1 cellular context compared by ENCODE assay signal in the genomic region with DNA sequence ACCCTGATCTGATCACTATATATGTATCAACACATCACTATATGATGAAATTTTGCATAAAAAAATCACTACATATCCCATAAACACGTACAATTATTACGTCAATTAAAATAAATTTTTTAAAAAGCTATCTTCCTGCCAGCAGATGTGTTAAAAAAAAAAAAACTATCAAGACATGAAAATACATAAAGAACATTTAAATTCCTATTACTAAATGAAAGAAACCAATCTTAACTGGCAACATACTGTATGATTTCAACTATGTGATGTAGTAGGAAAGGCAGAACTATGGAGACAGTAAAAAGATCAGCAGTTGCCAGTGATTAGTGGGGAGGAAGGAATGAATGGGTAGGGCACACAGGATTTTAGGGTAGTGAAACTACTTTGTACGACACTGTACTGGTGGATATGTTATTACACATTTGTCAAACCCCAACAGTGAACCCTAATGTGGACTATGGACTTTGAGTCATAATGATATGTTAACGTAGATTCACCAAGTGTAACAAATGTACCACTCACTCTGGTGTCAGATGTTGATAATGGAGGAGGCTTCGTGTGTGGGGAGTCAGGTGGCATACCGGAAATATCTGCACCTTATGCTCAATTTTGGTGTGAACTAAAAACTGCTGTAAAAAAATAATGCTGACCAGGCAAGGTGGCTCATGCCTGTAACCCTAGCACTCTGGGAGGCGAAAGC.
TF ChIP-seq lines count a peak whose summit lies in the region.

No MANE protein-coding gene starts in this region.

TF ChIP-seq in HepG2, 621 proteins besides CTCF, POLR2A, EP300 and RAD21 (continued from another document and continues in another):
- TF ChIP-seq ZNF564 (CRISPR knock-in tag; IDR thresholded peaks at IDR 0.05) (no peak), PPARG (CRISPR knock-in tag; conservative IDR thresholded peaks at IDR 0.05) (no peak; the same call in 1 of the 2 replicates), CCAR2 (optimal IDR thresholded peaks at IDR 0.05; ENCODE audit: low read depth, low read length) (no peak), ZNF160 (CRISPR knock-in tag; IDR thresholded peaks at IDR 0.05) (no peak), USF2 (IDR thresholded peaks at IDR 0.05; ENCODE audit: low read depth, low read length) (no peak), USF2 (CRISPR knock-in tag; IDR thresholded peaks at IDR 0.05; ENCODE audit: borderline replicate concordance) (no peak), NR2C2 (CRISPR knock-in tag; IDR thresholded peaks at IDR 0.05; ENCODE audit: borderline replicate concordance) (no peak), NONO (IDR thresholded peaks at IDR 0.05) (no peak), NONO (CRISPR knock-in tag; conservative IDR thresholded peaks at IDR 0.05) (0 out of 2 replicates have a peak, but pooled peaks have one; percentile 33), TEF (CRISPR knock-in tag; IDR thresholded peaks at IDR 0.05) (no peak), FIP1L1 (IDR thresholded peaks at IDR 0.05; ENCODE audit: borderline replicate concordance, insufficient read depth, low read depth, low read length) (no peak), TFE3 (CRISPR knock-in tag; IDR thresholded peaks at IDR 0.05) (peak; percentile 82), REL (CRISPR knock-in tag; conservative IDR thresholded peaks at IDR 0.05) (no peak), ZNF101 (CRISPR knock-in tag; IDR thresholded peaks at IDR 0.05; ENCODE audit: borderline replicate concordance, low read depth) (no peak), SAFB2 (CRISPR knock-in tag; IDR thresholded peaks at IDR 0.05; ENCODE audit: borderline replicate concordance, low read depth) (no peak), ZNF441 (CRISPR knock-in tag; IDR thresholded peaks at IDR 0.05; ENCODE audit: borderline replicate concordance) (no peak), ZNF607 (CRISPR knock-in tag; IDR thresholded peaks at IDR 0.05; ENCODE audit: borderline replicate concordance) (no peak), TIGD3 (CRISPR knock-in tag; IDR thresholded peaks at IDR 0.05; ENCODE audit: borderline replicate concordance) (no peak), ATF3 (CRISPR knock-in tag; IDR thresholded peaks at IDR 0.05) (no peak), ZNF253 (CRISPR knock-in tag; IDR thresholded peaks at IDR 0.05; ENCODE audit: borderline replicate concordance) (no peak), NFIB (CRISPR knock-in tag; IDR thresholded peaks at IDR 0.05; ENCODE audit: borderline replicate concordance) (no peak), ZSCAN21 (CRISPR knock-in tag; IDR thresholded peaks at IDR 0.05; ENCODE audit: borderline replicate concordance) (no peak), ZNF230 (CRISPR knock-in tag; IDR thresholded peaks at IDR 0.05) (no peak), TAF15 (IDR thresholded peaks at IDR 0.05; ENCODE audit: low read depth, low read length, poor library complexity, severe bottlenecking) (no peak), ZSCAN20 (CRISPR knock-in tag; IDR thresholded peaks at IDR 0.05; ENCODE audit: borderline replicate concordance) (no peak), FLYWCH1 (CRISPR knock-in tag; IDR thresholded peaks at IDR 0.05) (no peak), HDAC1 (CRISPR knock-in tag; IDR thresholded peaks at IDR 0.05) (no peak), RBM39 (IDR thresholded peaks at IDR 0.05; ENCODE audit: low read depth, low read length, poor library complexity, severe bottlenecking) (no peak), ISL2 (CRISPR knock-in tag; IDR thresholded peaks at IDR 0.05) (peak; percentile 24; the same call in 1 of the 2 replicates), ZNF891 (CRISPR knock-in tag; IDR thresholded peaks at IDR 0.05) (no peak), ZNF883 (CRISPR knock-in tag; IDR thresholded peaks at IDR 0.05; ENCODE audit: not compliant biosample characterization) (no peak), TFDP1 (CRISPR knock-in tag; IDR thresholded peaks at IDR 0.05; ENCODE audit: borderline replicate concordance) (peak; percentile 55; the same call in 1 of the 2 replicates), THAP11 (CRISPR knock-in tag; IDR thresholded peaks at IDR 0.05) (peak; percentile 58), SUZ12 (IDR thresholded peaks at IDR 0.05; ENCODE audit: low read depth, low read length) (no peak), SIX4 (CRISPR knock-in tag; IDR thresholded peaks at IDR 0.05) (peak; percentile 80), RNF219 (CRISPR knock-in tag; IDR thresholded peaks at IDR 0.05) (no peak), ZEB1 (IDR thresholded peaks at IDR 0.05; ENCODE audit: insufficient replicate concordance, low read depth) (no peak), SRY (CRISPR knock-in tag; IDR thresholded peaks at IDR 0.05) (no peak), NR1H2 (CRISPR knock-in tag; IDR thresholded peaks at IDR 0.05; ENCODE audit: borderline replicate concordance, low read depth) (no peak), NAIF1 (CRISPR knock-in tag; IDR thresholded peaks at IDR 0.05; ENCODE audit: borderline replicate concordance) (no peak), TOPORS (CRISPR knock-in tag; IDR thresholded peaks at IDR 0.05) (no peak), MED13 (CRISPR knock-in tag; IDR thresholded peaks at IDR 0.05) (no peak), DDIT3 (CRISPR knock-in tag; IDR thresholded peaks at IDR 0.05) (no peak), ZNF550 (CRISPR knock-in tag; IDR thresholded peaks at IDR 0.05; ENCODE audit: borderline replicate concordance) (no peak), PCBP1 (IDR thresholded peaks at IDR 0.05; ENCODE audit: borderline replicate concordance, low read depth, low read length) (no peak), EZH2 (conservative IDR thresholded peaks at IDR 0.05; ENCODE audit: low read depth, low read length) (no peak), SIX1 (CRISPR knock-in tag; IDR thresholded peaks at IDR 0.05; ENCODE audit: borderline replicate concordance) (peak; percentile 86; the same call in 1 of the 2 replicates), ZNF776 (CRISPR knock-in tag; IDR thresholded peaks at IDR 0.05) (no peak)
- TF ChIP-seq, protein P1, sequence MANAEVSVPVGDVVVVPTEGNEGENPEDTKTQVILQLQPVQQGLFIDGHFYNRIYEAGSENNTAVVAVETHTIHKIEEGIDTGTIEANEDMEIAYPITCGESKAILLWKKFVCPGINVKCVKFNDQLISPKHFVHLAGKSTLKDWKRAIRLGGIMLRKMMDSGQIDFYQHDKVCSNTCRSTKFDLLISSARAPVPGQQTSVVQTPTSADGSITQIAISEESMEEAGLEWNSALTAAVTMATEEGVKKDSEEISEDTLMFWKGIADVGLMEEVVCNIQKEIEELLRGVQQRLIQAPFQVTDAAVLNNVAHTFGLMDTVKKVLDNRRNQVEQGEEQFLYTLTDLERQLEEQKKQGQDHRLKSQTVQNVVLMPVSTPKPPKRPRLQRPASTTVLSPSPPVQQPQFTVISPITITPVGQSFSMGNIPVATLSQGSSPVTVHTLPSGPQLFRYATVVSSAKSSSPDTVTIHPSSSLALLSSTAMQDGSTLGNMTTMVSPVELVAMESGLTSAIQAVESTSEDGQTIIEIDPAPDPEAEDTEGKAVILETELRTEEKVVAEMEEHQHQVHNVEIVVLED (CRISPR knock-in tag; IDR thresholded peaks at IDR 0.05; ENCODE audit: borderline replicate concordance): no peak
- TF ChIP-seq, protein P2, sequence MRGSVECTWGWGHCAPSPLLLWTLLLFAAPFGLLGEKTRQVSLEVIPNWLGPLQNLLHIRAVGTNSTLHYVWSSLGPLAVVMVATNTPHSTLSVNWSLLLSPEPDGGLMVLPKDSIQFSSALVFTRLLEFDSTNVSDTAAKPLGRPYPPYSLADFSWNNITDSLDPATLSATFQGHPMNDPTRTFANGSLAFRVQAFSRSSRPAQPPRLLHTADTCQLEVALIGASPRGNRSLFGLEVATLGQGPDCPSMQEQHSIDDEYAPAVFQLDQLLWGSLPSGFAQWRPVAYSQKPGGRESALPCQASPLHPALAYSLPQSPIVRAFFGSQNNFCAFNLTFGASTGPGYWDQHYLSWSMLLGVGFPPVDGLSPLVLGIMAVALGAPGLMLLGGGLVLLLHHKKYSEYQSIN (CRISPR knock-in tag; IDR thresholded peaks at IDR 0.05; ENCODE audit: borderline replicate concordance): no peak
- TF ChIP-seq, protein P3, sequence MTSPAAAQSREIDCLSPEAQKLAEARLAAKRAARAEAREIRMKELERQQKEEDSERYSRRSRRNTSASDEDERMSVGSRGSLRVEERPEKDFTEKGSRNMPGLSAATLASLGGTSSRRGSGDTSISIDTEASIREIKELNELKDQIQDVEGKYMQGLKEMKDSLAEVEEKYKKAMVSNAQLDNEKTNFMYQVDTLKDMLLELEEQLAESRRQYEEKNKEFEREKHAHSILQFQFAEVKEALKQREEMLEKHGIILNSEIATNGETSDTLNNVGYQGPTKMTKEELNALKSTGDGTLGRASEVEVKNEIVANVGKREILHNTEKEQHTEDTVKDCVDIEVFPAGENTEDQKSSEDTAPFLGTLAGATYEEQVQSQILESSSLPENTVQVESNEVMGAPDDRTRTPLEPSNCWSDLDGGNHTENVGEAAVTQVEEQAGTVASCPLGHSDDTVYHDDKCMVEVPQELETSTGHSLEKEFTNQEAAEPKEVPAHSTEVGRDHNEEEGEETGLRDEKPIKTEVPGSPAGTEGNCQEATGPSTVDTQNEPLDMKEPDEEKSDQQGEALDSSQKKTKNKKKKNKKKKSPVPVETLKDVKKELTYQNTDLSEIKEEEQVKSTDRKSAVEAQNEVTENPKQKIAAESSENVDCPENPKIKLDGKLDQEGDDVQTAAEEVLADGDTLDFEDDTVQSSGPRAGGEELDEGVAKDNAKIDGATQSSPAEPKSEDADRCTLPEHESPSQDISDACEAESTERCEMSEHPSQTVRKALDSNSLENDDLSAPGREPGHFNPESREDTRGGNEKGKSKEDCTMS (CRISPR knock-in tag; conservative IDR thresholded peaks at IDR 0.05): no peak
